ENCODE assay signal across 1 cellular context in the genomic region with DNA sequence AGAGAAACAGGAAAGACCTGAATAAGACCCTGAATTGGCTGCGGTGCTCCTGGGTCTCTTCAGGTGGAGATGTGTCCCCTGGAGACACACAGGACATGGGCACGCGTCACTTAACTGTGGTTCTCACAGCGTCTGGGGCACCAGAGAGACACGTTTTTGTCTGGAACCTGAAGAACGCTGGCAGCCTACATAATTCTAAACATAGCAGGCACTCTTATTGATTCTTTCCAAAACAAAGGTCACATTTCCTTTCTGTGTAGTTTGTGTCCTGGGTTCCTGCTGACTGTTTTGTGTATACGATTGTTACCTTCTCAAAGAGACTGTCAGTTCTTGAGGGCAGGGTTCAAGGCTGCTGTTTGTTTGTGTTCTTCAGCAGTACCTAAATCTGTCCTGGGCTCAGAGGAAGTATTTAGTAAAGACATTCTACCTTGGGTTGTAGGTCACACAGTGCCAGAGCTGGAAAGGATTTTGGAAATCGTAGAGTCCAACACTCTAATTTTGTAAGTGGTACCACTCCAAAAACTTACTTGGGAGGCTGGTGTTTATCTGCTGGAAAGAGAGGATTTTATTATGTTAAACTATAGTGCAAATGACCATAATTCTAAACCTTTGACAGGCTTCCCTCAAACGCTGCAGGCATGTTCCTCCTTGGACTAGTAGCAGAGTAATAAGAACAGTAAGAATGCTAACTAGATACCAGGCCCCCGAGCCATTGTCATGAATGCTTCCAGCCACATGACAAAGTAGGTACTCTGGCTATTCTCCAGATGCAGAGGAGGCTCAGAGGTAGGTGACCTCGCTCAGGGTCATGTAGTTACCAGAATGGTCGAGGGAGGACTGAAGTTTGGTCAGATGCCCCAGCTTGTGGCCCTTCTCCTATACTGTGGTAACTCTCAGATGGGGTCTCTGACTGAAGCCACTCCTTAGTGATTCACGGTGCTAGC.
TF ChIP-seq lines count a peak whose summit lies in the region.

No MANE protein-coding gene starts in this region.

TF ChIP-seq in HepG2, 621 proteins besides CTCF, POLR2A, EP300 and RAD21 (continued from another document and continues in another):
- TF ChIP-seq, protein P1, sequence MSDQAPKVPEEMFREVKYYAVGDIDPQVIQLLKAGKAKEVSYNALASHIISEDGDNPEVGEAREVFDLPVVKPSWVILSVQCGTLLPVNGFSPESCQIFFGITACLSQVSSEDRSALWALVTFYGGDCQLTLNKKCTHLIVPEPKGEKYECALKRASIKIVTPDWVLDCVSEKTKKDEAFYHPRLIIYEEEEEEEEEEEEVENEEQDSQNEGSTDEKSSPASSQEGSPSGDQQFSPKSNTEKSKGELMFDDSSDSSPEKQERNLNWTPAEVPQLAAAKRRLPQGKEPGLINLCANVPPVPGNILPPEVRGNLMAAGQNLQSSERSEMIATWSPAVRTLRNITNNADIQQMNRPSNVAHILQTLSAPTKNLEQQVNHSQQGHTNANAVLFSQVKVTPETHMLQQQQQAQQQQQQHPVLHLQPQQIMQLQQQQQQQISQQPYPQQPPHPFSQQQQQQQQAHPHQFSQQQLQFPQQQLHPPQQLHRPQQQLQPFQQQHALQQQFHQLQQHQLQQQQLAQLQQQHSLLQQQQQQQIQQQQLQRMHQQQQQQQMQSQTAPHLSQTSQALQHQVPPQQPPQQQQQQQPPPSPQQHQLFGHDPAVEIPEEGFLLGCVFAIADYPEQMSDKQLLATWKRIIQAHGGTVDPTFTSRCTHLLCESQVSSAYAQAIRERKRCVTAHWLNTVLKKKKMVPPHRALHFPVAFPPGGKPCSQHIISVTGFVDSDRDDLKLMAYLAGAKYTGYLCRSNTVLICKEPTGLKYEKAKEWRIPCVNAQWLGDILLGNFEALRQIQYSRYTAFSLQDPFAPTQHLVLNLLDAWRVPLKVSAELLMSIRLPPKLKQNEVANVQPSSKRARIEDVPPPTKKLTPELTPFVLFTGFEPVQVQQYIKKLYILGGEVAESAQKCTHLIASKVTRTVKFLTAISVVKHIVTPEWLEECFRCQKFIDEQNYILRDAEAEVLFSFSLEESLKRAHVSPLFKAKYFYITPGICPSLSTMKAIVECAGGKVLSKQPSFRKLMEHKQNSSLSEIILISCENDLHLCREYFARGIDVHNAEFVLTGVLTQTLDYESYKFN (CRISPR knock-in tag; conservative IDR thresholded peaks at IDR 0.05) = peak; percentile 96
- peak; percentile 63 for TF ChIP-seq KAT8 (CRISPR knock-in tag; IDR thresholded peaks at IDR 0.05)
- TF ChIP-seq SMC3 (IDR thresholded peaks at IDR 0.05; ENCODE audit: low read length) = peak; percentile 19; the same call in 1 of the 2 replicates
- no peak for TF ChIP-seq MAZ (IDR thresholded peaks at IDR 0.05; ENCODE audit: borderline replicate concordance, low read depth, low read length)
- no peak for TF ChIP-seq MAZ (CRISPR knock-in tag; IDR thresholded peaks at IDR 0.05; ENCODE audit: low read depth)
- TF ChIP-seq ZNF331 (CRISPR knock-in tag; IDR thresholded peaks at IDR 0.05) = peak; percentile 12; the same call in 1 of the 2 replicates
- TF ChIP-seq, protein P2, sequence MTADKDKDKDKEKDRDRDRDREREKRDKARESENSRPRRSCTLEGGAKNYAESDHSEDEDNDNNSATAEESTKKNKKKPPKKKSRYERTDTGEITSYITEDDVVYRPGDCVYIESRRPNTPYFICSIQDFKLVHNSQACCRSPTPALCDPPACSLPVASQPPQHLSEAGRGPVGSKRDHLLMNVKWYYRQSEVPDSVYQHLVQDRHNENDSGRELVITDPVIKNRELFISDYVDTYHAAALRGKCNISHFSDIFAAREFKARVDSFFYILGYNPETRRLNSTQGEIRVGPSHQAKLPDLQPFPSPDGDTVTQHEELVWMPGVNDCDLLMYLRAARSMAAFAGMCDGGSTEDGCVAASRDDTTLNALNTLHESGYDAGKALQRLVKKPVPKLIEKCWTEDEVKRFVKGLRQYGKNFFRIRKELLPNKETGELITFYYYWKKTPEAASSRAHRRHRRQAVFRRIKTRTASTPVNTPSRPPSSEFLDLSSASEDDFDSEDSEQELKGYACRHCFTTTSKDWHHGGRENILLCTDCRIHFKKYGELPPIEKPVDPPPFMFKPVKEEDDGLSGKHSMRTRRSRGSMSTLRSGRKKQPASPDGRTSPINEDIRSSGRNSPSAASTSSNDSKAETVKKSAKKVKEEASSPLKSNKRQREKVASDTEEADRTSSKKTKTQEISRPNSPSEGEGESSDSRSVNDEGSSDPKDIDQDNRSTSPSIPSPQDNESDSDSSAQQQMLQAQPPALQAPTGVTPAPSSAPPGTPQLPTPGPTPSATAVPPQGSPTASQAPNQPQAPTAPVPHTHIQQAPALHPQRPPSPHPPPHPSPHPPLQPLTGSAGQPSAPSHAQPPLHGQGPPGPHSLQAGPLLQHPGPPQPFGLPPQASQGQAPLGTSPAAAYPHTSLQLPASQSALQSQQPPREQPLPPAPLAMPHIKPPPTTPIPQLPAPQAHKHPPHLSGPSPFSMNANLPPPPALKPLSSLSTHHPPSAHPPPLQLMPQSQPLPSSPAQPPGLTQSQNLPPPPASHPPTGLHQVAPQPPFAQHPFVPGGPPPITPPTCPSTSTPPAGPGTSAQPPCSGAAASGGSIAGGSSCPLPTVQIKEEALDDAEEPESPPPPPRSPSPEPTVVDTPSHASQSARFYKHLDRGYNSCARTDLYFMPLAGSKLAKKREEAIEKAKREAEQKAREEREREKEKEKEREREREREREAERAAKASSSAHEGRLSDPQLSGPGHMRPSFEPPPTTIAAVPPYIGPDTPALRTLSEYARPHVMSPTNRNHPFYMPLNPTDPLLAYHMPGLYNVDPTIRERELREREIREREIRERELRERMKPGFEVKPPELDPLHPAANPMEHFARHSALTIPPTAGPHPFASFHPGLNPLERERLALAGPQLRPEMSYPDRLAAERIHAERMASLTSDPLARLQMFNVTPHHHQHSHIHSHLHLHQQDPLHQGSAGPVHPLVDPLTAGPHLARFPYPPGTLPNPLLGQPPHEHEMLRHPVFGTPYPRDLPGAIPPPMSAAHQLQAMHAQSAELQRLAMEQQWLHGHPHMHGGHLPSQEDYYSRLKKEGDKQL (CRISPR knock-in tag; IDR thresholded peaks at IDR 0.05; ENCODE audit: low read depth) = peak; percentile 74; the same call in 1 of the 2 replicates
- TF ChIP-seq TCF7L2 (IDR thresholded peaks at IDR 0.05; ENCODE audit: low read depth, low read length) = no peak
- TF ChIP-seq, protein P3, sequence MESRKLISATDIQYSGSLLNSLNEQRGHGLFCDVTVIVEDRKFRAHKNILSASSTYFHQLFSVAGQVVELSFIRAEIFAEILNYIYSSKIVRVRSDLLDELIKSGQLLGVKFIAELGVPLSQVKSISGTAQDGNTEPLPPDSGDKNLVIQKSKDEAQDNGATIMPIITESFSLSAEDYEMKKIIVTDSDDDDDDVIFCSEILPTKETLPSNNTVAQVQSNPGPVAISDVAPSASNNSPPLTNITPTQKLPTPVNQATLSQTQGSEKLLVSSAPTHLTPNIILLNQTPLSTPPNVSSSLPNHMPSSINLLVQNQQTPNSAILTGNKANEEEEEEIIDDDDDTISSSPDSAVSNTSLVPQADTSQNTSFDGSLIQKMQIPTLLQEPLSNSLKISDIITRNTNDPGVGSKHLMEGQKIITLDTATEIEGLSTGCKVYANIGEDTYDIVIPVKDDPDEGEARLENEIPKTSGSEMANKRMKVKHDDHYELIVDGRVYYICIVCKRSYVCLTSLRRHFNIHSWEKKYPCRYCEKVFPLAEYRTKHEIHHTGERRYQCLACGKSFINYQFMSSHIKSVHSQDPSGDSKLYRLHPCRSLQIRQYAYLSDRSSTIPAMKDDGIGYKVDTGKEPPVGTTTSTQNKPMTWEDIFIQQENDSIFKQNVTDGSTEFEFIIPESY (CRISPR knock-in tag; IDR thresholded peaks at IDR 0.05) = no peak
- TF ChIP-seq FOXM1 (CRISPR knock-in tag; IDR thresholded peaks at IDR 0.05) = no peak
- TF ChIP-seq IRF2 (CRISPR knock-in tag; IDR thresholded peaks at IDR 0.05) = peak; percentile 93
- TF ChIP-seq ZNF33B (CRISPR knock-in tag; IDR thresholded peaks at IDR 0.05) = no peak
- TF ChIP-seq TBX2 (CRISPR knock-in tag; IDR thresholded peaks at IDR 0.05; ENCODE audit: borderline replicate concordance) = peak; percentile 82
- TF ChIP-seq, protein P4, sequence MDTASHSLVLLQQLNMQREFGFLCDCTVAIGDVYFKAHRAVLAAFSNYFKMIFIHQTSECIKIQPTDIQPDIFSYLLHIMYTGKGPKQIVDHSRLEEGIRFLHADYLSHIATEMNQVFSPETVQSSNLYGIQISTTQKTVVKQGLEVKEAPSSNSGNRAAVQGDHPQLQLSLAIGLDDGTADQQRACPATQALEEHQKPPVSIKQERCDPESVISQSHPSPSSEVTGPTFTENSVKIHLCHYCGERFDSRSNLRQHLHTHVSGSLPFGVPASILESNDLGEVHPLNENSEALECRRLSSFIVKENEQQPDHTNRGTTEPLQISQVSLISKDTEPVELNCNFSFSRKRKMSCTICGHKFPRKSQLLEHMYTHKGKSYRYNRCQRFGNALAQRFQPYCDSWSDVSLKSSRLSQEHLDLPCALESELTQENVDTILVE (CRISPR knock-in tag; IDR thresholded peaks at IDR 0.05) = peak; percentile 85; the same call in 1 of the 2 replicates
- TF ChIP-seq NFKB2 (CRISPR knock-in tag; IDR thresholded peaks at IDR 0.05; ENCODE audit: borderline replicate concordance) = no peak
- TF ChIP-seq DPF2 (CRISPR knock-in tag; IDR thresholded peaks at IDR 0.05; ENCODE audit: borderline replicate concordance, low read depth) = peak; percentile 87
- TF ChIP-seq, protein P5, sequence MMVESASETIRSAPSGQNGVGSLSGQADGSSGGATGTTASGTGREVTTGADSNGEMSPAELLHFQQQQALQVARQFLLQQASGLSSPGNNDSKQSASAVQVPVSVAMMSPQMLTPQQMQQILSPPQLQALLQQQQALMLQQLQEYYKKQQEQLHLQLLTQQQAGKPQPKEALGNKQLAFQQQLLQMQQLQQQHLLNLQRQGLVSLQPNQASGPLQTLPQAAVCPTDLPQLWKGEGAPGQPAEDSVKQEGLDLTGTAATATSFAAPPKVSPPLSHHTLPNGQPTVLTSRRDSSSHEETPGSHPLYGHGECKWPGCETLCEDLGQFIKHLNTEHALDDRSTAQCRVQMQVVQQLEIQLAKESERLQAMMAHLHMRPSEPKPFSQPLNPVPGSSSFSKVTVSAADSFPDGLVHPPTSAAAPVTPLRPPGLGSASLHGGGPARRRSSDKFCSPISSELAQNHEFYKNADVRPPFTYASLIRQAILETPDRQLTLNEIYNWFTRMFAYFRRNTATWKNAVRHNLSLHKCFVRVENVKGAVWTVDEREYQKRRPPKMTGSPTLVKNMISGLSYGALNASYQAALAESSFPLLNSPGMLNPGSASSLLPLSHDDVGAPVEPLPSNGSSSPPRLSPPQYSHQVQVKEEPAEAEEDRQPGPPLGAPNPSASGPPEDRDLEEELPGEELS (CRISPR knock-in tag; IDR thresholded peaks at IDR 0.05) = peak; percentile 97
- no peak; the same call in 1 of the 2 replicates for TF ChIP-seq NR1H2 (CRISPR knock-in tag; IDR thresholded peaks at IDR 0.05; ENCODE audit: borderline replicate concordance, low read depth)
- TF ChIP-seq, protein P6, sequence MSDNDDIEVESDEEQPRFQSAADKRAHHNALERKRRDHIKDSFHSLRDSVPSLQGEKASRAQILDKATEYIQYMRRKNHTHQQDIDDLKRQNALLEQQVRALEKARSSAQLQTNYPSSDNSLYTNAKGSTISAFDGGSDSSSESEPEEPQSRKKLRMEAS (IDR thresholded peaks at IDR 0.05) = peak; percentile 63
- TF ChIP-seq SAP130 (CRISPR knock-in tag; IDR thresholded peaks at IDR 0.05; ENCODE audit: low read depth) = peak; percentile 85
- peak; percentile 83 to 90 for TF ChIP-seq NR2F1 (CRISPR knock-in tag; IDR thresholded peaks at IDR 0.05)
- TF ChIP-seq MIER2 (CRISPR knock-in tag; IDR thresholded peaks at IDR 0.05) = peak; percentile 69
- peak; percentile 61; the same call in 1 of the 2 replicates for TF ChIP-seq ZNF747 (CRISPR knock-in tag; IDR thresholded peaks at IDR 0.05; ENCODE audit: borderline replicate concordance)
- TF ChIP-seq, protein P7, sequence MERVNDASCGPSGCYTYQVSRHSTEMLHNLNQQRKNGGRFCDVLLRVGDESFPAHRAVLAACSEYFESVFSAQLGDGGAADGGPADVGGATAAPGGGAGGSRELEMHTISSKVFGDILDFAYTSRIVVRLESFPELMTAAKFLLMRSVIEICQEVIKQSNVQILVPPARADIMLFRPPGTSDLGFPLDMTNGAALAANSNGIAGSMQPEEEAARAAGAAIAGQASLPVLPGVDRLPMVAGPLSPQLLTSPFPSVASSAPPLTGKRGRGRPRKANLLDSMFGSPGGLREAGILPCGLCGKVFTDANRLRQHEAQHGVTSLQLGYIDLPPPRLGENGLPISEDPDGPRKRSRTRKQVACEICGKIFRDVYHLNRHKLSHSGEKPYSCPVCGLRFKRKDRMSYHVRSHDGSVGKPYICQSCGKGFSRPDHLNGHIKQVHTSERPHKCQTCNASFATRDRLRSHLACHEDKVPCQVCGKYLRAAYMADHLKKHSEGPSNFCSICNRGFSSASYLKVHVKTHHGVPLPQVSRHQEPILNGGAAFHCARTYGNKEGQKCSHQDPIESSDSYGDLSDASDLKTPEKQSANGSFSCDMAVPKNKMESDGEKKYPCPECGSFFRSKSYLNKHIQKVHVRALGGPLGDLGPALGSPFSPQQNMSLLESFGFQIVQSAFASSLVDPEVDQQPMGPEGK (CRISPR knock-in tag; IDR thresholded peaks at IDR 0.05) = no peak
- TF ChIP-seq DNMT1 (CRISPR knock-in tag; IDR thresholded peaks at IDR 0.05) = no peak
- TF ChIP-seq BHLHE40 (IDR thresholded peaks at IDR 0.05; ENCODE audit: low read length) = peak; percentile 32; the same call in 1 of the 2 replicates
- no peak for TF ChIP-seq JARID2 (CRISPR knock-in tag; IDR thresholded peaks at IDR 0.05; ENCODE audit: insufficient replicate concordance)
- 0 out of 2 replicates have a peak, but pooled peaks have one; percentile 41 for TF ChIP-seq CBX5 (CRISPR knock-in tag; IDR thresholded peaks at IDR 0.05; ENCODE audit: borderline replicate concordance)
- no peak for TF ChIP-seq ZNF329 (CRISPR knock-in tag; IDR thresholded peaks at IDR 0.05; ENCODE audit: low read depth)
- peak; percentile 85 for TF ChIP-seq TARDBP (CRISPR knock-in tag; IDR thresholded peaks at IDR 0.05)
- TF ChIP-seq ZSCAN30 (CRISPR knock-in tag; IDR thresholded peaks at IDR 0.05) = no peak
- peak; percentile 86 for TF ChIP-seq CREM (IDR thresholded peaks at IDR 0.05)
- no peak for TF ChIP-seq CREM (CRISPR knock-in tag; IDR thresholded peaks at IDR 0.05)
- TF ChIP-seq SMAD9 (CRISPR knock-in tag; IDR thresholded peaks at IDR 0.05) = no peak
- no peak for TF ChIP-seq ZNF44 (CRISPR knock-in tag; IDR thresholded peaks at IDR 0.05)
- no peak; the same call in 1 of the 2 replicates for TF ChIP-seq ZNF556 (CRISPR knock-in tag; IDR thresholded peaks at IDR 0.05; ENCODE audit: borderline replicate concordance)
- TF ChIP-seq FOXA1 (IDR thresholded peaks at IDR 0.05) = no peak
- peak; percentile 69 for TF ChIP-seq FOXA1 (CRISPR knock-in tag; IDR thresholded peaks at IDR 0.05)
- peak; percentile 77; the same call in 1 of the 2 replicates for TF ChIP-seq NR2C2 (CRISPR knock-in tag; IDR thresholded peaks at IDR 0.05; ENCODE audit: borderline replicate concordance)
